ENCODE assay signal across 8 cellular contexts in genomic region chr6:100001915-100002388, GRCh38. TPM values are rescaled to one million over a fixed set of nuclear protein-coding genes. Genes with fewer than 3 reads are reported as not detected.
A peak's percentile ranks its signal among the peaks of the same experiment; 100 is the strongest.
DNase-seq lines count a peak whose midpoint lies in the region; ATAC-seq, FAIRE-seq and TF ChIP-seq lines count a peak whose summit lies in the region.

No MANE protein-coding gene starts in this region.

- no peak for TF ChIP-seq POLR2A in HepG2 (IDR thresholded peaks at IDR 0.05; ENCODE audit: insufficient read depth in 1 of 2, low read depth in 2 of 2, low read length in 2 of 2)

- ATAC-seq in GM18520 (IDR thresholded peaks at IDR 0.05; ENCODE audit: unreplicated experiment) (peak; percentile 93), HG02943 (IDR thresholded peaks at IDR 0.05; ENCODE audit: low read depth, unreplicated experiment) (peak; percentile 94), HepG2 (peak; percentile 91)

- no peak overlapping the region for H3K9ac ChIP-seq in HepG2 (ENCODE audit: insufficient read depth, low read depth, low read length)

- no peaks in the 10 kb centered on the region for H3K4me1 ChIP-seq in HepG2 (ENCODE audit: insufficient read depth, low read length)

- 0% methylated on average over 3 of the region's 3 CpGs for WGBS in HepG2 (ENCODE audit: low lambda C conversion rate)

- in situ Hi-C loops in HepG2 (cut with HindIII; ENCODE audit: extremely low pct_ligation_motif_present, low pct_unique_long_range_greater_than_20kb): no loop called here

- no peak for TF ChIP-seq EP300 in HepG2 (IDR thresholded peaks at IDR 0.05; ENCODE audit: low read depth in 2 of 2, low read length in 2 of 2)
- no peak for TF ChIP-seq EP300 in HepG2 (CRISPR knock-in tag; IDR thresholded peaks at IDR 0.05; ENCODE audit: borderline replicate concordance)

- no peaks in the 10 kb centered on the region for H3K36me3 ChIP-seq in HepG2 (replicated peaks in 1 of 2; ENCODE audit: control insufficient read depth in 1 of 2, insufficient read depth in 2 of 2, low read length in 2 of 2)

- DNase-seq in AML-193 (lab: John Stamatoyannopoulos, UW) (peak; percentile 62 to 80), NCI-H1436 (lab: John Stamatoyannopoulos, UW) (peak; percentile 53), T-helper 9 cell (peak; percentile 12), cerebellar cortex (ENCODE audit: low spot score) (peak; percentile 58), HepG2 (ENCODE audit: low spot score) (peak; percentile 24)
- DNase-seq in stimulated activated CD8-positive, alpha-beta memory T cell treated with anti-CD3 and anti-CD28 coated beads, Interleukin-15, amount 100 ng/mL, for 1 hour (ENCODE audit: low read depth): peak; percentile 2

- no peaks in the 10 kb centered on the region for H4K20me1 ChIP-seq in HepG2 (ENCODE audit: insufficient read depth, low read length)

- no TSS peak for BruUV-seq in HepG2 (replicated peaks; lab: Mats Ljungman, UMichigan)

- peak; percentile 81 for TF ChIP-seq CTCF in HepG2 (CRISPR knock-in tag; IDR thresholded peaks at IDR 0.05)

- TF ChIP-seq RAD21 in HepG2 (CRISPR knock-in tag; IDR thresholded peaks at IDR 0.05): 0 out of 2 replicates have a peak, but pooled peaks have one; percentile 38

- H3K4me2 ChIP-seq in HepG2 (ENCODE audit: low read depth, low read length): no peak overlapping the region

- H3K79me2 ChIP-seq in HepG2 (ENCODE audit: insufficient read depth, low read length): no peaks in the 10 kb centered on the region

- intact Hi-C loops in HepG2 (cut with micrococcal nuclease; ENCODE audit: unreplicated experiment): loop anchor here (1.0 to 5.0 kb wide), 2 partner anchors 97 to 475 kb away; no protein-coding TSS in a partner anchor

- no peak overlapping the region for H3K27ac ChIP-seq in HepG2 (ENCODE audit: extremely low read length, insufficient read depth, low read length)

- no peaks in the 10 kb centered on the region for H3K9me3 ChIP-seq in HepG2 (ENCODE audit: low read length)

- no peak overlapping the region for H3K4me3 ChIP-seq in HepG2 (replicated peaks in 1 of 3; ENCODE audit: insufficient read depth in 1 of 3, low read depth in 2 of 3, low read length in 3 of 3)

- POLR2A ChIA-PET in HepG2 (lab: Yijun Ruan, JAX): no interaction called here

- peak; percentile 78 for FAIRE-seq in HepG2 (lab: Jason Lieb, UNC)

- CTCF ChIA-PET in HepG2 (lab: Yijun Ruan, JAX; ENCODE audit: low intra/inter-chr PET ratio, low total read pairs): interaction anchor here (1.7 to 2.8 kb wide), 2 partner anchors 97 to 478 kb away, joined by 9 to 12 read pairs; no protein-coding TSS in a partner anchor

- no peaks in the 10 kb centered on the region for H3K27me3 ChIP-seq in HepG2 (ENCODE audit: control insufficient read depth in 1 of 2, insufficient read depth in 2 of 2, low read length in 2 of 2)

- no peak overlapping the region for H2AFZ ChIP-seq in HepG2 (ENCODE audit: low read length)

TF ChIP-seq in HepG2, 621 proteins besides CTCF, POLR2A, EP300 and RAD21 (continues in another document):
- peak; percentile 11 for TF ChIP-seq TEAD3 (CRISPR knock-in tag; optimal IDR thresholded peaks at IDR 0.05; ENCODE audit: borderline replicate concordance)
- no peak for TF ChIP-seq FUBP1 (CRISPR knock-in tag; IDR thresholded peaks at IDR 0.05; ENCODE audit: borderline replicate concordance)
- TF ChIP-seq ARID5B (CRISPR knock-in tag; IDR thresholded peaks at IDR 0.05): no peak
- TF ChIP-seq ARID3A (IDR thresholded peaks at IDR 0.05; ENCODE audit: low read depth, low read length): 0 out of 2 replicates have a peak, but pooled peaks have one; percentile 12

RNA-seq across cellular contexts. Expression of gene MCHR2, which starts 7.9 kb away (rescaled TPM):
- not detected in 2 replicates for total RNA-seq in HepG2 (2016; rRNA removed; fragmentation: Illumina TruSeq; extraction: Trizol)
- total RNA-seq in HepG2 (2016; cell fraction: cytosol; rRNA removed; fragmentation: Illumina TruSeq; extraction: Trizol; ENCODE audit: low read depth): not detected in 2 replicates
- total RNA-seq in HepG2 (2016; cell fraction: insoluble cytoplasmic fraction; rRNA removed; fragmentation: Illumina TruSeq; extraction: Trizol): not detected in 2 replicates
- total RNA-seq in HepG2 (2016; cell fraction: membrane; rRNA removed; fragmentation: Illumina TruSeq; extraction: Trizol): not detected in 2 replicates
- not detected in 2 replicates for total RNA-seq in HepG2 (2016; cell fraction: nucleus; rRNA removed; fragmentation: Illumina TruSeq; extraction: Trizol)
- not detected in 2 replicates for polyA plus RNA-seq in HepG2 (2011; rRNA removed)
- not detected in 2 replicates for polyA plus RNA-seq in HepG2 (2011; cell fraction: cytosol; rRNA removed)
- polyA plus RNA-seq in HepG2 (2011; cell fraction: nucleus; rRNA removed): not detected in 2 replicates
- not detected in 2 replicates for polyA plus RNA-seq in HepG2 (2012)
- not detected in 2 replicates for polyA plus RNA-seq in HepG2 (2016; cell fraction: cytosol; fragmentation: Illumina TruSeq; extraction: Trizol; ENCODE audit: low read depth)
- polyA plus RNA-seq in HepG2 (2016; cell fraction: insoluble cytoplasmic fraction; fragmentation: Illumina TruSeq; extraction: Trizol; ENCODE audit: low read depth): not detected in 2 replicates
- polyA plus RNA-seq in HepG2 (2016; cell fraction: membrane; fragmentation: Illumina TruSeq; extraction: Trizol; ENCODE audit: low read depth): not detected in 2 replicates
- polyA plus RNA-seq in HepG2 (2016; cell fraction: nucleus; fragmentation: Illumina TruSeq; extraction: Trizol; ENCODE audit: insufficient read depth, low read depth): not detected in 2 replicates
- not detected in 2 replicates for polyA minus RNA-seq in HepG2 (2011; rRNA and poly(A)+ RNA removed; ENCODE audit: low replicate concordance)
- polyA minus RNA-seq in HepG2 (2011; cell fraction: cytosol; rRNA and poly(A)+ RNA removed): not detected in 2 replicates
- polyA minus RNA-seq in HepG2 (2011; cell fraction: nucleus; rRNA and poly(A)+ RNA removed): not detected in 2 replicates

Comparison
In these comparisons a context has a peak if more than half of its experiments do, and no peak if none do; other contexts are left out.
1. DNase-seq: peak in every context shown above with its lines; median percentile 71 in AML-193; 58 in cerebellar cortex; 53 in NCI-H1436; 24 in HepG2; 12 in T-helper 9 cell; 2 in stimulated activated CD8-positive, alpha-beta memory T cell treated with anti-CD3 and anti-CD28 coated beads, Interleukin-15, amount 100 ng/mL, for 1 hour.